In genomic region chr12:75337905-75338304, GRCh38 we compare ENCODE assay signal across 21 cellular contexts. TPM values are rescaled to one million over a fixed set of nuclear protein-coding genes. Genes with fewer than 3 reads are reported as not detected.
A peak's percentile ranks its signal among the peaks of the same experiment; 100 is the strongest.
DNase-seq lines count a peak whose midpoint lies in the region; ATAC-seq and TF ChIP-seq lines count a peak whose summit lies in the region.
"Had no signal": no experiment of that assay in that cellular context is flagged by ENCODE, and none has a peak within 500 bp of the region (broad histone marks: within the 10 kb centered on the region; RNA-seq: fewer than 3 reads in every experiment).

No MANE protein-coding gene starts in this region.

- H3K36me3 ChIP-seq in colonic mucosa = no peaks in the 10 kb centered on the region
- H3K36me3 ChIP-seq: esophagus squamous epithelium, left lung, suprapubic skin had no signal

- peaks cover 4% of the 10 kb centered on the region for H3K27me3 ChIP-seq in colonic mucosa
- H3K27me3 ChIP-seq: esophagus squamous epithelium, suprapubic skin had no signal

- no peak overlapping the region for H3K9ac ChIP-seq in colonic mucosa (ENCODE audit: low read depth in 2 of 2, low read length in 2 of 2)

- H3K9me3 ChIP-seq in colonic mucosa = no peaks in the 10 kb centered on the region
- H3K9me3 ChIP-seq: esophagus squamous epithelium, left lung, suprapubic skin had no signal

- intact Hi-C loops in colonic mucosa (cut with DNase I) = no loop called here

- TF ChIP-seq CTCF in GM13977 (IDR thresholded peaks at IDR 0.05; ENCODE audit: extremely low read depth, insufficient read depth, missing control alignments) = no peak
- no peak for TF ChIP-seq CTCF in colonic mucosa (IDR thresholded peaks at IDR 0.05)

- H3K4me1 ChIP-seq in colonic mucosa = no peaks in the 10 kb centered on the region

- in situ Hi-C loops in GM13977 (cut with MboI; ENCODE audit: low pct_unique_long_range_greater_than_20kb, low sequenced_read_pairs, unreplicated experiment) = loop anchor here (10.0 to 25.0 kb wide), 2 partner anchors 167 to 699 kb away; partner anchors contain the start of gene PHLDA1

- DNase-seq in GM13977 (ENCODE audit: low spot score) (peak; percentile 27), AML-193 (lab: John Stamatoyannopoulos, UW) (no peak), NCI-H748 (lab: John Stamatoyannopoulos, UW; ENCODE audit: unreplicated experiment) (no peak), colonic mucosa (no peak)
- DNase-seq in activated effector memory CD4-positive, alpha-beta T cell treated with anti-CD3 and anti-CD28 coated beads, Interleukin-2, amount 50 U/mL, for 16 hours = no peak
- DNase-seq: activated CD4-positive, alpha-beta T cell treated with anti-CD3 and anti-CD28 coated beads, Interleukin-2, amount 50 U/mL, for 1 hour; activated T-cell treated with anti-CD3 and anti-CD28 coated beads, Interleukin-2, amount 50 U/mL, for 48 hours; aorta; esophagus squamous epithelium; left lung; NCI-H187 treated with DMSO at 0.1 percent for 48 hours; SHP77; stimulated activated CD4-positive, alpha-beta T cell treated with anti-CD3 and anti-CD28 coated beads, Interleukin-12 subunit alpha, Interleukin-12 subunit beta, amount 100 ng/mL, for 4 hours; T1000 had no signal

- ATAC-seq in GM19372 (IDR thresholded peaks at IDR 0.05; ENCODE audit: low read depth, unreplicated experiment) (peak; percentile 44), HG02642 (IDR thresholded peaks at IDR 0.05; ENCODE audit: poor library complexity, unreplicated experiment) (peak; percentile 47), HG03439 (IDR thresholded peaks at IDR 0.05; ENCODE audit: unreplicated experiment) (peak; percentile 50)
- ATAC-seq: HCT116, left lung had no signal

- H3K4me3 ChIP-seq in colonic mucosa = no peak overlapping the region
- H3K4me3 ChIP-seq: esophagus squamous epithelium, left lung, suprapubic skin had no signal

- no peak overlapping the region for H3K27ac ChIP-seq in colonic mucosa
- H3K27ac ChIP-seq: esophagus squamous epithelium, left lung, suprapubic skin had no signal

RNA-seq across cellular contexts. Expression of gene GLIPR1L1, which starts 3.4 kb away (rescaled TPM):
- total RNA-seq in colonic mucosa = not detected
- total RNA-seq: aorta, esophagus squamous epithelium, G401, left lung, progenitor cell of endocrine pancreas, suprapubic skin had no signal

RNA-seq across cellular contexts. Expression of gene CAPS2, which starts 7.8 kb away (rescaled TPM):
- 1 to 10 TPM; 1.5 to 2.6 TPM for total RNA-seq in colonic mucosa

RNA-seq across cellular contexts. Expression of gene GLIPR1L2, which starts 53.0 kb away (rescaled TPM):
- under 1 TPM; 0.16 to 0.22 TPM for total RNA-seq in colonic mucosa
